20 cellular contexts compared by ENCODE assay signal in the genomic region with DNA sequence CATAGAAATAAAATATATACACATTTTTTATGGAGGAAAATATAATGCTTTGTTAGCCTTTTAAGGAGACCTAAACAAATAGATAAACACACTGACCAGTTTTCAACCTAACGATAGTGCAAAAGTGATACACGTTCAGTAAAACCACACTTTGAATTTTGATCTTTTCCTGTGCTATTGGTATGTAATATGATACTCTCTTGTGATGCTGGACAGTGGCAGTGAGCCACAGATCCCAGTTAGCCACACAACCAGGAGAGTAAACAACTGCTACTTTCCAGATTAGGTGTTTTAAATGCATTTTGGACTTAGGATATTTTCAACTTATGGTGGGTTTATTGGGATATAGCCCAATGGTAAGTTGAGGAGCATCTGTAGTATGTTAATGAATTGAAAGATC.
A peak's percentile ranks its signal among the peaks of the same experiment; 100 is the strongest.
DNase-seq lines count a peak whose midpoint lies in the region; ATAC-seq and TF ChIP-seq lines count a peak whose summit lies in the region.
"Had no signal": no experiment of that assay in that cellular context is flagged by ENCODE, and none has a peak within 500 bp of the region (broad histone marks: within the 10 kb centered on the region; RNA-seq: fewer than 3 reads in every experiment).

No MANE protein-coding gene starts in this region.

- no peaks in the 10 kb centered on the region for H3K4me1 ChIP-seq in cardiac muscle cell (ENCODE audit: low read depth)
- no peaks in the 10 kb centered on the region for H3K4me1 ChIP-seq in stomach
- no peaks in the 10 kb centered on the region for H3K4me1 ChIP-seq in ovary (ENCODE audit: insufficient read depth)
- H3K4me1 ChIP-seq: A549, tibial artery had no signal

- no peak overlapping the region for H3K27ac ChIP-seq in cardiac muscle cell
- H3K27ac ChIP-seq in stomach: no peak overlapping the region
- H3K27ac ChIP-seq in ovary: no peak overlapping the region
- H3K27ac ChIP-seq: A549, tibial artery had no signal

- H3K9me3 ChIP-seq in cardiac muscle cell (ENCODE audit: low read depth): no peaks in the 10 kb centered on the region
- H3K9me3 ChIP-seq in stomach: peaks cover 0 to 4% (median 0%) of the 10 kb centered on the region in 4 donors
- H3K9me3 ChIP-seq in ovary: no peaks in the 10 kb centered on the region
- H3K9me3 ChIP-seq: A549, tibial artery had no signal

- DNase-seq in cardiac muscle cell (ENCODE audit: low read depth in 1 of 2, low spot score in 1 of 2) (peak; percentile 14 to 18), Right ventricle myocardium superior (no peak), RPMI7951 (ENCODE audit: low read depth) (peak; percentile 31), fibroblast of gingiva (ENCODE audit: low read depth) (peak; percentile 12), NCI-H2029 (lab: John Stamatoyannopoulos, UW) (no peak), medulla oblongata (ENCODE audit: extremely low spot score) (no peak), stomach (no peak), ovary (no peak)
- DNase-seq: activated CD4-positive, CD25-positive, alpha-beta regulatory T cell; activated CD8-positive, alpha-beta T cell treated with anti-CD3 and anti-CD28 coated beads for 36 hours; activated T-cell treated with anti-CD3 and anti-CD28 coated beads, Interleukin-2, amount 50 U/mL, for 4 hours; CD4-positive, CD25-positive, alpha-beta regulatory T cell; DMS153; hypothalamus; kidney glomerular epithelial cell; NCI-H1930; SIG-M5; tibial artery had no signal

- intact Hi-C loops in Right ventricle myocardium superior (cut with DNase I): no loop called here
- intact Hi-C loops in stomach (cut with DNase I; ENCODE audit: low total_unique reads): no loop called here
- intact Hi-C loops in ovary (cut with DNase I): no loop called here

- TF ChIP-seq CTCF in cardiac muscle cell (IDR thresholded peaks at IDR 0.05; ENCODE audit: low read depth, low read length) (no peak), stomach (IDR thresholded peaks at IDR 0.05) (no peak), ovary (IDR thresholded peaks at IDR 0.05) (no peak)

- H3K36me3 ChIP-seq in cardiac muscle cell (peaks cover 9% of the 10 kb centered on the region), stomach (peaks cover 0 to 15% (median 14%) of the 10 kb centered on the region in 4 donors), ovary (no peaks in the 10 kb centered on the region)

- ATAC-seq in Right ventricle myocardium superior (ENCODE audit: poor library complexity): no peak
- ATAC-seq: A549; activated CD8-positive, alpha-beta T cell treated with anti-CD3 and anti-CD28 coated beads for 36 hours; activated T-cell treated with anti-CD3 and anti-CD28 coated beads, Interleukin-2, amount 50 U/mL, for 4 hours; stimulated activated effector memory CD8-positive, alpha-beta T cell treated with anti-CD3 and anti-CD28 coated beads, Interleukin-12 subunit alpha, Interleukin-12 subunit beta, amount 100 ng/mL, for 72 hours had no signal

- H3K4me3 ChIP-seq in cardiac muscle cell: no peak overlapping the region
- no peak overlapping the region for H3K4me3 ChIP-seq in stomach
- H3K4me3 ChIP-seq in ovary: no peak overlapping the region
- H3K4me3 ChIP-seq: A549, tibial artery had no signal

- no peak for TF ChIP-seq POLR2A in stomach (IDR thresholded peaks at IDR 0.05)
- TF ChIP-seq POLR2A in ovary (IDR thresholded peaks at IDR 0.05): no peak

- no peaks in the 10 kb centered on the region for H3K27me3 ChIP-seq in cardiac muscle cell
- H3K27me3 ChIP-seq in stomach: no peaks in the 10 kb centered on the region
- no peaks in the 10 kb centered on the region for H3K27me3 ChIP-seq in ovary
- H3K27me3 ChIP-seq: tibial artery had no signal

- WGBS in stomach, 5 donors: 64 to 84% (median 70%) methylated on average over 2 of the region's 2 CpGs
- 50 to 65% (median 64%) methylated on average over 2 of the region's 2 CpGs for WGBS in ovary, 3 donors

- TF ChIP-seq EP300 in stomach (IDR thresholded peaks at IDR 0.05) (no peak), ovary (IDR thresholded peaks at IDR 0.05) (no peak)

Comparison
In these comparisons a context has a peak if more than half of its experiments do, and no peak if none do; other contexts are left out.
1. DNase-seq: peak in cardiac muscle cell (2 of 2), RPMI7951 (single experiment) and fibroblast of gingiva (single experiment); none in Right ventricle myocardium superior (single experiment), NCI-H2029 (single experiment), medulla oblongata (single experiment), stomach (single experiment) and ovary (0 of 5).